9 cellular contexts compared by ENCODE assay signal in genomic region chr13:25037057-25037813, GRCh38. TPM values are rescaled to one million over a fixed set of nuclear protein-coding genes. Genes with fewer than 3 reads are reported as not detected.
DNase-seq lines count a peak whose midpoint lies in the region; ATAC-seq and TF ChIP-seq lines count a peak whose summit lies in the region.
"Had no signal": no experiment of that assay in that cellular context is flagged by ENCODE, and none has a peak within 500 bp of the region (broad histone marks: within the 10 kb centered on the region; RNA-seq: fewer than 3 reads in every experiment).

No MANE protein-coding gene starts in this region.

- no peak overlapping the region for H3K9ac ChIP-seq in SK-N-MC (ENCODE audit: insufficient read length)

- DNase-seq in Ammon's horn (ENCODE audit: low spot score): peak; percentile 91
- peak; percentile 48 for DNase-seq in LHCN-M2 (ENCODE audit: low read depth)
- DNase-seq in SK-N-MC (ENCODE audit: low read depth, low spot score): peak; percentile 16
- peak; percentile 79 for DNase-seq in MCF 10A (ENCODE audit: unreplicated experiment)
- peak; percentile 80 for DNase-seq in inferior parietal cortex (ENCODE audit: extremely low spot score)
- peak; percentile 5 to 33 (median 14) for DNase-seq in stimulated activated CD4-positive, alpha-beta T cell treated with anti-CD3 and anti-CD28 coated beads, Interleukin-1b, Interleukin-23, amount 100 ng/mL, for 24 hours (ENCODE audit: low read depth in 4 of 4, low spot score in 1 of 4)

- peak; percentile 72 for TF ChIP-seq CTCF in MCF 10A (IDR thresholded peaks at IDR 0.05; ENCODE audit: unreplicated experiment)

- no peaks in the 10 kb centered on the region for H3K9me3 Mint-ChIP-seq in MCF 10A (ENCODE audit: unreplicated experiment)

- intact Hi-C loops in MCF 10A (cut with micrococcal nuclease): loop anchor here (1.0 kb wide), 2 partner anchors 32 to 77 kb away; no protein-coding TSS in a partner anchor

- no peaks in the 10 kb centered on the region for H3K36me3 ChIP-seq in SK-N-MC (ENCODE audit: insufficient read depth, low read length)
- H3K36me3 ChIP-seq: neutrophil had no signal

- H3K27ac Mint-ChIP-seq in MCF 10A (ENCODE audit: low read depth, unreplicated experiment): peak overlapping the region; percentile 16

- no peaks in the 10 kb centered on the region for H3K9me3 ChIP-seq in SK-N-MC (ENCODE audit: low read depth, low read length)
- H3K9me3 ChIP-seq: neutrophil had no signal

- H3K36me3 Mint-ChIP-seq in MCF 10A (ENCODE audit: insufficient read depth, unreplicated experiment): no peaks in the 10 kb centered on the region

- CTCF ChIA-PET in MCF 10A (lab: Yijun Ruan, JAX): interaction anchor here (0.6 to 1.7 kb wide), 13 partner anchors 9 to 976 kb away, joined by 3 to 18 read pairs (median 3); no protein-coding TSS in a partner anchor

- peaks cover 5% of the 10 kb centered on the region for H3K4me1 Mint-ChIP-seq in MCF 10A (ENCODE audit: insufficient read depth, unreplicated experiment)

- no TSS peak for BruUV-seq in MCF 10A (replicated peaks; lab: Mats Ljungman, UMichigan)

- POLR2A ChIA-PET in MCF 10A (lab: Yijun Ruan, JAX): no interaction called here

- H3K27me3 Mint-ChIP-seq in MCF 10A (ENCODE audit: insufficient read depth, unreplicated experiment): peaks cover 32% of the 10 kb centered on the region

- no peak overlapping the region for H3K27ac ChIP-seq in SK-N-MC
- H3K27ac ChIP-seq: neutrophil had no signal

- no peak overlapping the region for H3K4me3 Mint-ChIP-seq in MCF 10A (ENCODE audit: unreplicated experiment)

- peak; percentile 56 for ATAC-seq in GM18520 (IDR thresholded peaks at IDR 0.05; ENCODE audit: unreplicated experiment)
- no peak for ATAC-seq in GM21526 (IDR thresholded peaks at IDR 0.05; ENCODE audit: low FRiP score, unreplicated experiment)

- H3K4me3 ChIP-seq in SK-N-MC: no peak overlapping the region

RNA-seq across cellular contexts. Expression of gene PABPC3, which starts 58.7 kb away (rescaled TPM):
- not detected in 2 replicates for total RNA-seq in LHCN-M2 (2014; rRNA removed)
- 0.36 TPM for polyA plus RNA-seq in LHCN-M2 (2012)
- total RNA-seq in MCF 10A (2022): 0.72 and 0.96 TPM in 2 replicates

Comparison
In these comparisons a context has a peak if more than half of its experiments do, and no peak if none do; other contexts are left out.
1. DNase-seq: peak in every context shown above with its lines; median percentile 91 in Ammon's horn; 80 in inferior parietal cortex; 79 in MCF 10A; 48 in LHCN-M2; 16 in SK-N-MC; 14 in stimulated activated CD4-positive, alpha-beta T cell treated with anti-CD3 and anti-CD28 coated beads, Interleukin-1b, Interleukin-23, amount 100 ng/mL, for 24 hours.